ENCODE assay signal across 8 cellular contexts in genomic region chr3:47016934-47017435, GRCh38. TPM values are rescaled to one million over a fixed set of nuclear protein-coding genes. Genes with fewer than 3 reads are reported as not detected.
A peak's percentile ranks its signal among the peaks of the same experiment; 100 is the strongest.
DNase-seq lines count a peak whose midpoint lies in the region; ATAC-seq and TF ChIP-seq lines count a peak whose summit lies in the region.
"Had no signal": no experiment of that assay in that cellular context is flagged by ENCODE, and none has a peak within 500 bp of the region (broad histone marks: within the 10 kb centered on the region; RNA-seq: fewer than 3 reads in every experiment).

No MANE protein-coding gene starts in this region.

- peak overlapping the region; percentile 65 for H3K4me3 Mint-ChIP-seq in activated naive CD8-positive, alpha-beta T cell treated with anti-CD3 and anti-CD28 coated beads, Interleukin-2, amount 10 ng/mL, durations not matched to agents 7 days and 5 days
- H3K4me3 Mint-ChIP-seq in naive thymus-derived CD4-positive, alpha-beta T cell = peak overlapping the region in 1 of 10 donors; percentile 56
- H3K4me3 Mint-ChIP-seq: neural crest cell had no signal

- POLR2A ChIA-PET in activated naive CD8-positive, alpha-beta T cell treated with anti-CD3 and anti-CD28 coated beads, Interleukin-2, amount 10 ng/mL, durations not matched to agents 7 days and 5 days (lab: Charles Lee) = interaction anchor here (1.1 to 1.9 kb wide), 4 partner anchors 24 to 148 kb away, joined by 3 to 7 read pairs (median 4); partner anchors contain the start of gene NBEAL2
- POLR2A ChIA-PET in naive thymus-derived CD4-positive, alpha-beta T cell (lab: Charles Lee) = no interaction called here

- no peaks in the 10 kb centered on the region for H3K9me3 ChIP-seq in naive thymus-derived CD4-positive, alpha-beta T cell (ENCODE audit: control insufficient read depth in 2 of 3, low read length in 3 of 3)

- H3K27ac ChIP-seq in naive thymus-derived CD4-positive, alpha-beta T cell (ENCODE audit: low read depth, low read length) = peak overlapping the region; percentile 17

- peaks cover 14% of the 10 kb centered on the region for H3K36me3 Mint-ChIP-seq in activated naive CD8-positive, alpha-beta T cell treated with anti-CD3 and anti-CD28 coated beads, Interleukin-2, amount 10 ng/mL, durations not matched to agents 7 days and 5 days
- peaks cover 0 to 35% (median 11%) of the 10 kb centered on the region in 5 donors for H3K36me3 Mint-ChIP-seq in naive thymus-derived CD4-positive, alpha-beta T cell

- H3K4me1 Mint-ChIP-seq in activated naive CD8-positive, alpha-beta T cell treated with anti-CD3 and anti-CD28 coated beads, Interleukin-2, amount 10 ng/mL, durations not matched to agents 7 days and 5 days = peaks cover 57% of the 10 kb centered on the region
- peaks cover 25 to 61% (median 34%) of the 10 kb centered on the region in 7 donors for H3K4me1 Mint-ChIP-seq in naive thymus-derived CD4-positive, alpha-beta T cell
- H3K4me1 Mint-ChIP-seq: neural crest cell had no signal

- H3K4me1 ChIP-seq in naive thymus-derived CD4-positive, alpha-beta T cell (ENCODE audit: control insufficient read depth in 2 of 2, insufficient read depth in 2 of 2, low read length in 2 of 2) = peaks cover 7 to 18% of the 10 kb centered on the region in 2 donors

- intact Hi-C loops in naive thymus-derived CD4-positive, alpha-beta T cell (cut with micrococcal nuclease) = loop anchor here in 1 of 2 donors (5.0 kb wide), 1 partner anchor 305 kb away; no protein-coding TSS in a partner anchor

- CTCF ChIA-PET in naive thymus-derived CD4-positive, alpha-beta T cell (lab: Charles Lee) = no interaction called here

- DNase-seq in Jurkat, Clone E6-1 (ENCODE audit: low read depth, low spot score) = peak; percentile 86
- DNase-seq in activated naive CD8-positive, alpha-beta T cell treated with anti-CD3 and anti-CD28 coated beads, Interleukin-2, amount 10 ng/mL, durations not matched to agents 7 days and 5 days = peak; percentile 42
- peak in 1 of 9 donors; percentile 50 for DNase-seq in naive thymus-derived CD4-positive, alpha-beta T cell
- DNase-seq in nucleus accumbens (lab: John Stamatoyannopoulos, UW) = no peak

- H3K27ac Mint-ChIP-seq in activated naive CD8-positive, alpha-beta T cell treated with anti-CD3 and anti-CD28 coated beads, Interleukin-2, amount 10 ng/mL, durations not matched to agents 7 days and 5 days = peak overlapping the region; percentile 84
- H3K27ac Mint-ChIP-seq in naive thymus-derived CD4-positive, alpha-beta T cell = peak overlapping the region; percentile 53 to 93 (median 79)

- H3K4me3 ChIP-seq in Jurkat, Clone E6-1 (ENCODE audit: low read length) = peak overlapping the region; percentile 31
- H3K4me3 ChIP-seq in naive thymus-derived CD4-positive, alpha-beta T cell (ENCODE audit: low read length) = no peak overlapping the region

- no peaks in the 10 kb centered on the region for H3K27me3 ChIP-seq in naive thymus-derived CD4-positive, alpha-beta T cell (ENCODE audit: control insufficient read depth in 2 of 2, insufficient read depth in 2 of 2, low read length in 2 of 2)

- H3K27me3 Mint-ChIP-seq in activated naive CD8-positive, alpha-beta T cell treated with anti-CD3 and anti-CD28 coated beads, Interleukin-2, amount 10 ng/mL, durations not matched to agents 7 days and 5 days = no peaks in the 10 kb centered on the region
- no peaks in the 10 kb centered on the region for H3K27me3 Mint-ChIP-seq in naive thymus-derived CD4-positive, alpha-beta T cell

- ATAC-seq in GM18505 (IDR thresholded peaks at IDR 0.05; ENCODE audit: unreplicated experiment) = peak; percentile 37
- peak; percentile 80 for ATAC-seq in activated naive CD8-positive, alpha-beta T cell treated with anti-CD3 and anti-CD28 coated beads, Interleukin-2, amount 10 ng/mL, durations not matched to agents 7 days and 5 days (ENCODE audit: low read depth)
- ATAC-seq in naive thymus-derived CD4-positive, alpha-beta T cell = peak; percentile 79
- no peak for ATAC-seq in HG03521 (IDR thresholded peaks at IDR 0.05; ENCODE audit: unreplicated experiment)
- no peak for ATAC-seq in GM18520 (IDR thresholded peaks at IDR 0.05; ENCODE audit: unreplicated experiment)

- no peak for TF ChIP-seq POLR2A in GM18505 (IDR thresholded peaks at IDR 0.05; ENCODE audit: borderline replicate concordance, extremely low read depth, insufficient read depth, insufficient read length)

- peaks cover 3 to 47% (median 14%) of the 10 kb centered on the region in 3 experiments for H3K36me3 ChIP-seq in naive thymus-derived CD4-positive, alpha-beta T cell (ENCODE audit: control insufficient read depth in 2 of 3, insufficient read depth in 3 of 3, low read length in 3 of 3)

- H3K9me3 Mint-ChIP-seq in activated naive CD8-positive, alpha-beta T cell treated with anti-CD3 and anti-CD28 coated beads, Interleukin-2, amount 10 ng/mL, durations not matched to agents 7 days and 5 days = no peaks in the 10 kb centered on the region
- no peaks in the 10 kb centered on the region for H3K9me3 Mint-ChIP-seq in naive thymus-derived CD4-positive, alpha-beta T cell
- H3K9me3 Mint-ChIP-seq: neural crest cell had no signal

RNA-seq across cellular contexts. Expression of gene NBEAL2, which starts 37.5 kb away (rescaled TPM):
- polyA plus RNA-seq in Jurkat, Clone E6-1 (2012; ENCODE audit: insufficient read depth, insufficient read length) = 116 TPM
- 100 to 1,000 TPM; 165 to 178 TPM for total RNA-seq in activated naive CD8-positive, alpha-beta T cell treated with anti-CD3 and anti-CD28 coated beads, Interleukin-2, amount 10 ng/mL, durations not matched to agents 7 days and 5 days
- total RNA-seq in naive thymus-derived CD4-positive, alpha-beta T cell = 100 to 1,000 TPM in 2 of 5 experiments, 10 to 100 TPM in 3; 48.8 to 289 (median 94.0) TPM
- polyA plus RNA-seq in naive thymus-derived CD4-positive, alpha-beta T cell = 1 to 10 TPM; 1.7 to 4.9 TPM

RNA-seq across cellular contexts. Expression of gene CCDC12, which starts 40.4 kb away (rescaled TPM):
- 85.1 TPM for polyA plus RNA-seq in Jurkat, Clone E6-1 (2012; ENCODE audit: insufficient read depth, insufficient read length)
- total RNA-seq in activated naive CD8-positive, alpha-beta T cell treated with anti-CD3 and anti-CD28 coated beads, Interleukin-2, amount 10 ng/mL, durations not matched to agents 7 days and 5 days = 10 to 100 TPM; 58.6 to 60.0 TPM
- total RNA-seq in naive thymus-derived CD4-positive, alpha-beta T cell = 10 to 100 TPM; 51.6 to 61.5 (median 56.9) TPM
- 100 to 1,000 TPM in 1 of 2 donors, 10 to 100 TPM in 1; 88.2 to 115 TPM for polyA plus RNA-seq in naive thymus-derived CD4-positive, alpha-beta T cell

Comparison
In these comparisons a context has a peak if more than half of its experiments do, and no peak if none do; other contexts are left out.
1. ATAC-seq: peak in GM18505 (single experiment), activated naive CD8-positive, alpha-beta T cell treated with anti-CD3 and anti-CD28 coated beads, Interleukin-2, amount 10 ng/mL, durations not matched to agents 7 days and 5 days (single experiment) and naive thymus-derived CD4-positive, alpha-beta T cell (single experiment); none in HG03521 (single experiment) and GM18520 (single experiment).
2. DNase-seq: peak in Jurkat, Clone E6-1 (single experiment) and activated naive CD8-positive, alpha-beta T cell treated with anti-CD3 and anti-CD28 coated beads, Interleukin-2, amount 10 ng/mL, durations not matched to agents 7 days and 5 days (single experiment); none in nucleus accumbens (0 of 56).